ENCODE assay signal across 8 cellular contexts in the genomic region with DNA sequence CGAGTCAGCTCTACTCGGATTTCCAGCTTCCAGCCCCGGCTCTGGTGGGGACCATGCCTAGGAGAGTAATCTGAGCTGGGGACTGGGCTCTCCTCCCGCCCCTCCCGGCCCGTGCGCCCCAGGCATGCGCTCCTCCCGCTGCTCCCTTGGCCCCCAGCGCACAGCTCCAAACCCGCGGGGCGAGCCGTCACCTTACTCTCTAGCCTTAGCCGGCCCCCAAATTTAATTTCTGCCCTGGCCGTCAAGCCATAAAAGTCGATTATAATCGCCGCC. TPM values are rescaled to one million over a fixed set of nuclear protein-coding genes. Genes with fewer than 3 reads are reported as not detected.
DNase-seq lines count a peak whose midpoint lies in the region; ATAC-seq and TF ChIP-seq lines count a peak whose summit lies in the region.

No MANE protein-coding gene starts in this region.

- H2AFZ ChIP-seq in neural progenitor cell (replicated peaks), result peak overlapping the region; percentile 97

- peaks cover 6% of the 10 kb centered on the region for H3K4me1 ChIP-seq in neural progenitor cell

- peak overlapping the region; percentile 82 for H3K4me2 ChIP-seq in neural progenitor cell

- H3K27me3 Mint-ChIP-seq in neural progenitor cell (ENCODE audit: insufficient read depth, low read depth), result peaks cover 5% of the 10 kb centered on the region

- no peaks in the 10 kb centered on the region for H3K79me2 ChIP-seq in neural progenitor cell (ENCODE audit: low read depth)

- ATAC-seq in HG02852 (IDR thresholded peaks at IDR 0.05; ENCODE audit: unreplicated experiment), result peak; percentile 15

- H3K4me3 Mint-ChIP-seq in neural progenitor cell, result peak overlapping the region; percentile 87

- peak overlapping the region; percentile 62 for H3K4me3 ChIP-seq in GM06990 (replicated peaks; ENCODE audit: low read depth, low read length)
- H3K4me3 ChIP-seq in fibroblast of pulmonary artery (replicated peaks; ENCODE audit: low read depth, low read length), result peak overlapping the region; percentile 74
- H3K4me3 ChIP-seq in neural progenitor cell, result peak overlapping the region; percentile 54

- no peaks in the 10 kb centered on the region for H4K20me1 ChIP-seq in neural progenitor cell (ENCODE audit: low read depth)

- H3K9ac ChIP-seq in neural progenitor cell, result no peak overlapping the region

- DNase-seq in GM06990 (ENCODE audit: extremely low read depth, insufficient read length) (no peak), T1000 (lab: John Stamatoyannopoulos, UW) (peak; percentile 61), fibroblast of pulmonary artery (ENCODE audit: low read depth) (peak; percentile 66), neural progenitor cell (ENCODE audit: low spot score) (peak; percentile 79), GM20000 (ENCODE audit: low spot score) (no peak), NCI-H1694 treated with DMSO at 0.1 percent for 48 hours (lab: John Stamatoyannopoulos, UW) (no peak)
- no peak for DNase-seq in NK-92 treated with Interleukin-12 subunit alpha and Interleukin-12 subunit beta, amount 100 ng/mL, for 24 hours (lab: John Stamatoyannopoulos, UW)

- peaks cover 18% of the 10 kb centered on the region for H3K4me1 Mint-ChIP-seq in neural progenitor cell

- H3F3A ChIP-seq in neural progenitor cell (ENCODE audit: low read depth), result peaks cover 5% of the 10 kb centered on the region

- H3K36me3 ChIP-seq in GM06990 (ENCODE audit: control insufficient read depth, insufficient read depth, low read length), result no peaks in the 10 kb centered on the region
- no peaks in the 10 kb centered on the region for H3K36me3 ChIP-seq in neural progenitor cell

- no peak overlapping the region for H3K27ac Mint-ChIP-seq in neural progenitor cell

- no peaks in the 10 kb centered on the region; the same call in none of the 2 replicates for H3K27me3 ChIP-seq in GM06990 (replicated peaks; ENCODE audit: control insufficient read depth, insufficient read depth, low read length)
- H3K27me3 ChIP-seq in neural progenitor cell, result peaks cover 40% of the 10 kb centered on the region

- no peak overlapping the region for H3K27ac ChIP-seq in neural progenitor cell

- no peaks in the 10 kb centered on the region for H3K9me3 ChIP-seq in neural progenitor cell (ENCODE audit: low read depth)

- peaks cover 2% of the 10 kb centered on the region for H3K9me3 Mint-ChIP-seq in neural progenitor cell

- peaks cover 2% of the 10 kb centered on the region for H3K36me3 Mint-ChIP-seq in neural progenitor cell

- TF ChIP-seq CTCF in GM06990 (IDR thresholded peaks at IDR 0.05; ENCODE audit: insufficient read depth, low read length, poor library complexity, severe bottlenecking), result no peak
- TF ChIP-seq CTCF in fibroblast of pulmonary artery (IDR thresholded peaks at IDR 0.05; ENCODE audit: low read length, missing control alignments), result no peak
- TF ChIP-seq CTCF in neural progenitor cell (IDR thresholded peaks at IDR 0.05), result no peak
- TF ChIP-seq CTCF in GM20000 (IDR thresholded peaks at IDR 0.05; ENCODE audit: extremely low read depth, missing control alignments), result no peak

RNA-seq across cellular contexts. Expression of a gene that starts 41.7 kb away (rescaled TPM):
- 49.9 and 53.2 TPM in 2 replicates for total RNA-seq in neural progenitor cell (ENCODE audit: low replicate concordance)

Comparison
In these comparisons a context has a peak if more than half of its experiments do, and no peak if none do; other contexts are left out.
1. DNase-seq: peak in T1000 (single experiment), fibroblast of pulmonary artery (single experiment) and neural progenitor cell (single experiment); none in GM06990 (single experiment), NK-92 treated with Interleukin-12 subunit alpha and Interleukin-12 subunit beta, amount 100 ng/mL, for 24 hours (single experiment), GM20000 (single experiment) and NCI-H1694 treated with DMSO at 0.1 percent for 48 hours (single experiment).
2. Peak in every context shown above with its lines, with median percentiles within 50 percentile points of each other: H3K4me3 ChIP-seq.